ENCODE assay signal across 1 cellular context in genomic region chr4:13514722-13515121, GRCh38.
TF ChIP-seq lines count a peak whose summit lies in the region.

No MANE protein-coding gene starts in this region.

TF ChIP-seq in HepG2, 621 proteins besides CTCF, POLR2A, EP300 and RAD21 (continued from another document):
- TF ChIP-seq, protein P1, sequence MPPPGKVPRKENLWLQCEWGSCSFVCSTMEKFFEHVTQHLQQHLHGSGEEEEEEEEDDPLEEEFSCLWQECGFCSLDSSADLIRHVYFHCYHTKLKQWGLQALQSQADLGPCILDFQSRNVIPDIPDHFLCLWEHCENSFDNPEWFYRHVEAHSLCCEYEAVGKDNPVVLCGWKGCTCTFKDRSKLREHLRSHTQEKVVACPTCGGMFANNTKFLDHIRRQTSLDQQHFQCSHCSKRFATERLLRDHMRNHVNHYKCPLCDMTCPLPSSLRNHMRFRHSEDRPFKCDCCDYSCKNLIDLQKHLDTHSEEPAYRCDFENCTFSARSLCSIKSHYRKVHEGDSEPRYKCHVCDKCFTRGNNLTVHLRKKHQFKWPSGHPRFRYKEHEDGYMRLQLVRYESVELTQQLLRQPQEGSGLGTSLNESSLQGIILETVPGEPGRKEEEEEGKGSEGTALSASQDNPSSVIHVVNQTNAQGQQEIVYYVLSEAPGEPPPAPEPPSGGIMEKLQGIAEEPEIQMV (CRISPR knock-in tag; IDR thresholded peaks at IDR 0.05; ENCODE audit: low read depth): no peak
- TF ChIP-seq CEBPB (IDR thresholded peaks at IDR 0.05; ENCODE audit: borderline replicate concordance, low read depth, low read length): peak; percentile 50; the same call in 1 of the 2 replicates
TF ChIP-seq in HepG2: peak in this region for 1.
